In the genomic region with DNA sequence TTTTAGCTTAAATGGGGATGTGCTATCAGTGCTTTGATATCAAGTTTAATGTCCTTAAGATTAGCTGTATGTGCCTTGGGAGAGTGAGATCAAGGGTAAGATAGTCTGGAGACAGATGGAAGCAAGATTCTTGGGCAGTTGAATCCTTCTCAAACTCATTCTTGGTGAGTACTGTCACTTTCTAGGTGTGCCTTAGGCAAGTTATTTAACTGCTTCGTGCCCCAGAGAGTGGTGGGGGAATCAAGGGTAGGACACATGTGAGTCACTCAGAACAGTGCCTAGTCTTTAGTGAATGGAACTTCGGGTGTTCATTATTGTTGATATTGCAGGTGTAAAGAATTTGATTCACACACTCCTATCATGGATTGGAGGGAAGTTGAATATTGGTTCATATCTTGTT, we compare ENCODE assay signal across 17 cellular contexts.
"Had no signal": no experiment of that assay in that cellular context is flagged by ENCODE, and none has a peak within 500 bp of the region (broad histone marks: within the 10 kb centered on the region; RNA-seq: fewer than 3 reads in every experiment).

No MANE protein-coding gene starts in this region.

- H3K9me3 ChIP-seq: esophagus squamous epithelium, neutrophil, psoas muscle, right lobe of liver, tibial artery, upper lobe of right lung had no signal

- H3K27ac ChIP-seq: esophagus squamous epithelium, neutrophil, psoas muscle, right lobe of liver, tibial artery, upper lobe of right lung had no signal

- H3K4me1 ChIP-seq: esophagus squamous epithelium, psoas muscle, tibial artery, upper lobe of right lung had no signal

- H3K27me3 ChIP-seq: esophagus squamous epithelium, neutrophil, right lobe of liver, tibial artery, upper lobe of right lung had no signal

- DNase-seq: esophagus squamous epithelium; foreskin fibroblast; left colon; left ventricle myocardium superior; mesenchymal stem cell; naive B cell; nephron progenitor cell; psoas muscle; retina; right lobe of liver; stimulated activated CD4-positive, alpha-beta T cell treated with anti-CD3 and anti-CD28 coated beads, Interleukin-4, amount 100 ng/mL, for 1 hour; tibial artery; upper lobe of right lung had no signal

- H3K4me3 ChIP-seq: esophagus squamous epithelium, lung, psoas muscle, right lobe of liver, tibial artery, upper lobe of right lung had no signal

- FAIRE-seq: islet of Langerhans had no signal

- ATAC-seq: left colon; left ventricle myocardium superior; psoas muscle; right lobe of liver; stimulated activated memory B cell treated with anti-CD40 and anti-IgM and Interleukin-4, amounts not matched to agents 10 μg/mL and 1 μg/mL and 100 μg/mL, for 72 hours had no signal

- H3K36me3 ChIP-seq: esophagus squamous epithelium, neutrophil, right lobe of liver, tibial artery, upper lobe of right lung had no signal
